In the genomic region with DNA sequence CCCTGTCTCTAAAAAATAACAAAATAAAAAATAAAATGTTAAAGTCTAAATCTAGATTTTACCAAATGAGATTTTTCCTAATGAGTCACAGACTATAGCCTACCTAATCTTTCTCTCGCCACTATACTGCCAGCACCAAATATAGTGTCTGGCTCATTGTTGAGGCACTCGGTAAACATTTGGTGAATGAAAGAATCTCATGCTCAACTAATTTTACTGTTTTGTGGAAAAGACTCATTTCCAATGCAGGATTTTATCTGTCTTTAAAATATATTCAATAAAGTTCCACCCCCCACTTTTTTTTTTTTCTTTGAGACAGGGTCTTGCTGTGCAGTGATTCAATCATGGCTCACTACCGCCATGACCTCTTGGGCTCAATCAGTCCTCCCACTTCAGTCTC, we compare ENCODE assay signal across 18 cellular contexts.
DNase-seq lines count a peak whose midpoint lies in the region; ATAC-seq, FAIRE-seq and TF ChIP-seq lines count a peak whose summit lies in the region.
"Had no signal": no experiment of that assay in that cellular context is flagged by ENCODE, and none has a peak within 500 bp of the region (broad histone marks: within the 10 kb centered on the region; RNA-seq: fewer than 3 reads in every experiment).

No MANE protein-coding gene starts in this region.

- WGBS in pancreas, 2 donors = 82 to 95% methylated on average over 3 of the region's 3 CpGs
- 95 to 96% methylated on average over 3 of the region's 3 CpGs for WGBS in sigmoid colon, 2 donors

- no peak overlapping the region for H3K4me3 Mint-ChIP-seq in osteocyte (ENCODE audit: unreplicated experiment)
- H3K4me3 Mint-ChIP-seq: B cell; CD4-positive, CD25-positive, alpha-beta regulatory T cell; H9 had no signal

- H3K4me3 ChIP-seq in AG09309 (ENCODE audit: control insufficient read depth, low read depth, low read length) (no peak overlapping the region), pancreas (no peak overlapping the region), sigmoid colon (no peak overlapping the region)
- H3K4me3 ChIP-seq: K562, PC-9 had no signal

- no peaks in the 10 kb centered on the region for H3K9me3 ChIP-seq in pancreas
- H3K9me3 ChIP-seq in sigmoid colon = no peaks in the 10 kb centered on the region

- no peaks in the 10 kb centered on the region for H3K4me1 ChIP-seq in pancreas
- peaks cover 0 to 6% (median 2%) of the 10 kb centered on the region in 4 donors for H3K4me1 ChIP-seq in sigmoid colon

- H3K9me3 Mint-ChIP-seq in osteocyte (ENCODE audit: unreplicated experiment) = no peaks in the 10 kb centered on the region
- H3K9me3 Mint-ChIP-seq: CD4-positive, CD25-positive, alpha-beta regulatory T cell; H9 had no signal

- H3K27me3 Mint-ChIP-seq in osteocyte (ENCODE audit: unreplicated experiment) = no peaks in the 10 kb centered on the region
- H3K27me3 Mint-ChIP-seq: B cell; CD4-positive, CD25-positive, alpha-beta regulatory T cell had no signal

- peaks cover 49% of the 10 kb centered on the region for H3K36me3 Mint-ChIP-seq in osteocyte (ENCODE audit: unreplicated experiment)
- H3K36me3 Mint-ChIP-seq: CD4-positive, CD25-positive, alpha-beta regulatory T cell had no signal

- peak; percentile 7 for DNase-seq in AG09309 (ENCODE audit: low read depth)
- DNase-seq in HT1080 (ENCODE audit: low read depth) = peak; percentile 7
- peak; percentile 23 for DNase-seq in astrocyte of the hippocampus (ENCODE audit: low read depth, low spot score)
- no peak for DNase-seq in osteocyte (ENCODE audit: extremely low spot score, unreplicated experiment)
- DNase-seq in pancreas = no peak
- no peak for DNase-seq in left cardiac atrium
- DNase-seq in AML-193 (lab: John Stamatoyannopoulos, UW) = no peak
- DNase-seq in sigmoid colon = no peak
- DNase-seq: CD4-positive, CD25-positive, alpha-beta regulatory T cell; H9; NCI-H1436 treated with DMSO at 0.1 percent for 48 hours; NCI-H2081; NCI-H510A; NCI-H774; PC-9 had no signal

- TF ChIP-seq EP300 in sigmoid colon (IDR thresholded peaks at IDR 0.05) = no peak

- intact Hi-C loops in pancreas (cut with DNase I) (no loop called here), left cardiac atrium (cut with DNase I) (no loop called here), sigmoid colon (cut with DNase I) (no loop called here)

- H3K36me3 ChIP-seq in pancreas (peaks cover 0 to 3% (median 0%) of the 10 kb centered on the region in 3 donors), sigmoid colon (peaks cover 0 to 7% (median 0%) of the 10 kb centered on the region in 4 donors)

- FAIRE-seq in pancreas (lab: Jason Lieb, UNC) = no peak
- FAIRE-seq: A204.1, K562 had no signal

- H3K27me3 ChIP-seq in pancreas (no peaks in the 10 kb centered on the region), sigmoid colon (no peaks in the 10 kb centered on the region)

- peaks cover 30% of the 10 kb centered on the region for H3K4me1 Mint-ChIP-seq in osteocyte (ENCODE audit: unreplicated experiment)
- H3K4me1 Mint-ChIP-seq: B cell; CD4-positive, CD25-positive, alpha-beta regulatory T cell had no signal

- peak overlapping the region; percentile 4 for H3K27ac Mint-ChIP-seq in osteocyte (ENCODE audit: unreplicated experiment)
- H3K27ac Mint-ChIP-seq: B cell; CD4-positive, CD25-positive, alpha-beta regulatory T cell had no signal

- TF ChIP-seq POLR2A in sigmoid colon (IDR thresholded peaks at IDR 0.05) = no peak

- TF ChIP-seq CTCF in AG09309 (IDR thresholded peaks at IDR 0.05; ENCODE audit: control insufficient read depth, insufficient read depth, low read depth, low read length, missing control alignments) (no peak), osteocyte (IDR thresholded peaks at IDR 0.05) (no peak), pancreas (IDR thresholded peaks at IDR 0.05) (no peak), sigmoid colon (IDR thresholded peaks at IDR 0.05) (no peak)

- no peak for ATAC-seq in pancreas
- ATAC-seq in left cardiac atrium = no peak
- ATAC-seq: K562 had no signal

- H3K27ac ChIP-seq in pancreas (no peak overlapping the region), sigmoid colon (no peak overlapping the region)
- H3K27ac ChIP-seq: PC-9 had no signal

Comparison
In these comparisons a context has a peak if more than half of its experiments do, and no peak if none do; other contexts are left out.
1. DNase-seq: peak in AG09309 (single experiment), HT1080 (single experiment) and astrocyte of the hippocampus (single experiment); none in osteocyte (single experiment), pancreas (0 of 6), left cardiac atrium (single experiment), AML-193 (0 of 2) and sigmoid colon (single experiment).